ENCODE assay signal across 22 cellular contexts in genomic region chr4:166458756-166459155, GRCh38.
DNase-seq lines count a peak whose midpoint lies in the region; ATAC-seq and TF ChIP-seq lines count a peak whose summit lies in the region.
"Had no signal": no experiment of that assay in that cellular context is flagged by ENCODE, and none has a peak within 500 bp of the region (broad histone marks: within the 10 kb centered on the region; RNA-seq: fewer than 3 reads in every experiment).

No MANE protein-coding gene starts in this region.

- DNase-seq in LHCN-M2 (ENCODE audit: low read depth) (peak; percentile 54), astrocyte of the hippocampus (ENCODE audit: low read depth, low spot score) (peak; percentile 10), foreskin keratinocyte (peak; percentile 21 to 50), MG63 (no peak), NCI-H510A (lab: John Stamatoyannopoulos, UW) (no peak)
- DNase-seq in effector CD4-positive, alpha-beta T cell: no peak
- DNase-seq: activated B cell treated with CpG ODN at 0.5 μM for 24 hours; activated CD4-positive, alpha-beta T cell treated with anti-CD3 and anti-CD28 coated beads, Interleukin-2, amount 50 U/mL, for 48 hours; activated CD8-positive, alpha-beta memory T cell treated with anti-CD3 and anti-CD28 coated beads, Interleukin-2, amount 50 U/mL, for 48 hours; CD4-positive, alpha-beta T cell; effector CD8-positive, alpha-beta T cell; KBM-7; kidney glomerular epithelial cell; NCI-H2171; NCI-H526; posterior cingulate gyrus; stimulated activated CD4-positive, alpha-beta T cell treated with anti-CD3 and anti-CD28 coated beads, Interleukin-15, amount 100 ng/mL, for 24 hours; tibial artery had no signal

- peaks cover 6% of the 10 kb centered on the region; the same call in 1 of the 2 replicates for H3K9me3 ChIP-seq in MG63
- H3K9me3 ChIP-seq: tibial artery had no signal

- H3K4me3 ChIP-seq in MG63: no peak overlapping the region
- H3K4me3 ChIP-seq: lung, tibial artery had no signal

- TF ChIP-seq CTCF in foreskin keratinocyte (conservative IDR thresholded peaks at IDR 0.05): no peak

- H3K27me3 ChIP-seq in foreskin keratinocyte (no peaks in the 10 kb centered on the region), MG63 (no peaks in the 10 kb centered on the region)
- H3K27me3 ChIP-seq: tibial artery had no signal

- H3K27ac ChIP-seq in foreskin keratinocyte: no peak overlapping the region
- H3K27ac ChIP-seq: tibial artery had no signal

- no peaks in the 10 kb centered on the region; the same call in none of the 2 replicates for H3K36me3 ChIP-seq in MG63
- H3K36me3 ChIP-seq: tibial artery had no signal

- peak; percentile 95 for ATAC-seq in foreskin keratinocyte
- ATAC-seq in HG02759 (IDR thresholded peaks at IDR 0.05; ENCODE audit: unreplicated experiment): no peak
- ATAC-seq: Right ventricle myocardium inferior, sciatic nerve had no signal

- H3K4me1 ChIP-seq in foreskin keratinocyte: no peaks in the 10 kb centered on the region

Comparison
In these comparisons a context has a peak if more than half of its experiments do, and no peak if none do; other contexts are left out.
1. DNase-seq: peak in LHCN-M2 (single experiment), astrocyte of the hippocampus (single experiment) and foreskin keratinocyte (2 of 2); none in MG63 (single experiment), NCI-H510A (single experiment) and effector CD4-positive, alpha-beta T cell (single experiment).